Comparison of ENCODE assay signal across 15 cellular contexts in the genomic region with DNA sequence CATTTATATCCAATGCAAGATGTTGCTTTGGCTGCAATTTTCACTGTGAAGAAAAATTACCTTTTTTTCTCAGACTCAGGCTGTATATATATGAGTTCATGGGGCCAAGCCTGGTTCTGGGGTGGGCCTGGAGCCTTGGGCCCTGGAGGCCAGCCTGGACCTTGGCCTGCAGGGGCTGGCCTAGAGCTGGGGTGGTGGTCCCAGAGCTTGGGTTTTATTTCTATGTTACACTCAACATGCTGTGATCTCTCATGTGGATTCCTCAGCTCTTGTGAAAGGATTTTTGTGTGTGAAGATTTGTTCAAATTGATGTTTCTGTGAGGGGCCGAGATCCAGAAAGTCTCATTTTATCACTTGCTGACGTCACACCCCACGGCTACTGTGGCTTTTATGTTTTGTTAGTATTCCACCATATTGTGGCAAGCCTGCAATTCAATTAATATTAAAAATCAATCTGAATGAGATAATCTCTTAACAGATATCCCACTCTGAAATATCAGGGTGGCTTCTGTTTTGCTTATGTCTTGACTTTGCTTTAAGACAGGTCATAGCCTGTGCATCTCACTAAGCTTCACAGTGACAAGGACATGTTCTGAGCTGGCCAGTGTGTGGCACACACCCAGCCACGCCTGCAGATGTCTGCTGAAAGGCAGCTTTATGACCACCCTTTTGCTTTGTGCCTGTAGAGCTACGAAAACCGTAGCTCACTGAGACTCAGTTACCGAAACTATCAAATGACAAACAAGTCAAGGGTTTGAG.
DNase-seq lines count a peak whose midpoint lies in the region; ATAC-seq, FAIRE-seq and TF ChIP-seq lines count a peak whose summit lies in the region.
"Had no signal": no experiment of that assay in that cellular context is flagged by ENCODE, and none has a peak within 500 bp of the region (broad histone marks: within the 10 kb centered on the region; RNA-seq: fewer than 3 reads in every experiment).

No MANE protein-coding gene starts in this region.

- no peak overlapping the region for H3K18ac ChIP-seq in neuronal stem cell (ENCODE audit: low read length)

- H3K9me3 ChIP-seq in HCT116 (ENCODE audit: control insufficient read depth in 1 of 2, insufficient read depth in 1 of 2, low read depth in 1 of 2, low read length in 2 of 2) (no peaks in the 10 kb centered on the region), neuronal stem cell (replicated peaks in 1 of 2; ENCODE audit: control insufficient read depth in 2 of 2, insufficient read depth in 1 of 2, low read depth in 1 of 2, low read length in 2 of 2) (no peaks in the 10 kb centered on the region)
- H3K9me3 ChIP-seq: ascending aorta had no signal

- H3K27ac ChIP-seq in HCT116 (ENCODE audit: low read depth, low read length) (no peak overlapping the region), neuronal stem cell (replicated peaks; ENCODE audit: low read length) (no peak overlapping the region)
- H3K27ac ChIP-seq: ascending aorta, neural progenitor cell, skin epidermis had no signal

- peak; percentile 53 for DNase-seq in Ammon's horn (ENCODE audit: low spot score)
- DNase-seq in HCT116 (ENCODE audit: low read depth, low spot score): no peak
- peak; percentile 8 to 16 for DNase-seq in frontal cortex (ENCODE audit: low spot score in 2 of 2)
- DNase-seq in neuronal stem cell (ENCODE audit: low spot score): no peak
- DNase-seq in NCI-H1092 (lab: John Stamatoyannopoulos, UW): no peak
- DNase-seq in H54 (ENCODE audit: insufficient read length, low spot score): no peak
- no peak for DNase-seq in NCI-H446 treated with DMSO at 0.1 percent for 48 hours (lab: John Stamatoyannopoulos, UW)
- no peak for DNase-seq in NCI-H2196 treated with DMSO at 0.1 percent for 48 hours (lab: John Stamatoyannopoulos, UW; ENCODE audit: unreplicated experiment)
- DNase-seq: activated CD8-positive, alpha-beta T cell treated with anti-CD3 and anti-CD28 coated beads for 36 hours; AML-193; cortex of kidney; NK-92 treated with Interleukin-12 subunit alpha and Interleukin-12 subunit beta, amount 100 ng/mL, for 24 hours had no signal

- TF ChIP-seq CTCF in HCT116 (IDR thresholded peaks at IDR 0.05 in 2 of 3, conservative IDR thresholded peaks at IDR 0.05 in 1 of 3; ENCODE audit: borderline replicate concordance in 1 of 3, insufficient read depth in 1 of 3, low read depth in 2 of 3, low read length in 2 of 3): no peak

- POLR2A ChIA-PET in HCT116 (lab: Charles Lee): no interaction called here

- H3K27me3 ChIP-seq in HCT116 (ENCODE audit: insufficient read depth, low read length): no peaks in the 10 kb centered on the region
- no peaks in the 10 kb centered on the region for H3K27me3 ChIP-seq in neuronal stem cell (ENCODE audit: control insufficient read depth in 3 of 3, insufficient read depth in 3 of 3, low read depth in 1 of 3, low read length in 3 of 3)
- H3K27me3 ChIP-seq: ascending aorta, neural progenitor cell had no signal

- no peaks in the 10 kb centered on the region for H4K20me1 ChIP-seq in HCT116 (ENCODE audit: insufficient read depth)

- H4K8ac ChIP-seq in neuronal stem cell (ENCODE audit: low read depth, low read length): no peak overlapping the region

- RAD21 ChIA-PET in HCT116 (lab: Charles Lee; ENCODE audit: low non-redundant PET in 1 of 2, low total read pairs in 2 of 2, uncharacterized antibody in 2 of 2, unreplicated experiment in 2 of 2): no interaction called here

- WGBS in neuronal stem cell (ENCODE audit: extremely low coverage in 2 of 2, insufficient read length in 2 of 2, insufficient replicate concordance in 1 of 2), 2 donors: no CpG with 5 or more reads among the region's 7 CpGs

- H3K4me1 ChIP-seq in HCT116 (ENCODE audit: control insufficient read depth in 1 of 2, insufficient read depth in 2 of 2, low read length in 2 of 2) (peaks cover under 1 to 8% of the 10 kb centered on the region in 2 experiments), neuronal stem cell (ENCODE audit: control insufficient read depth in 2 of 2, insufficient read depth in 1 of 2, low read depth in 1 of 2, low read length in 2 of 2) (no peaks in the 10 kb centered on the region)
- H3K4me1 ChIP-seq: ascending aorta, neural progenitor cell had no signal

- no peaks in the 10 kb centered on the region for H3K9me2 ChIP-seq in HCT116 (ENCODE audit: insufficient read depth)

- H4K91ac ChIP-seq in neuronal stem cell (ENCODE audit: low read depth, low read length, poor library complexity): no peak overlapping the region

- H2BK120ac ChIP-seq in neuronal stem cell (ENCODE audit: low read depth, low read length): no peak overlapping the region

- H2BK5ac ChIP-seq in neuronal stem cell (ENCODE audit: low read length): no peak overlapping the region

- intact Hi-C loops in HCT116 (cut with micrococcal nuclease): no loop called here

- no peak overlapping the region for H3K4me2 ChIP-seq in HCT116 (ENCODE audit: low read length)
- no peak overlapping the region for H3K4me2 ChIP-seq in neuronal stem cell (ENCODE audit: insufficient read depth, low read length, poor library complexity, severe bottlenecking)
- H3K4me2 ChIP-seq: neural progenitor cell had no signal

- TF ChIP-seq POLR2A in HCT116 (IDR thresholded peaks at IDR 0.05; ENCODE audit: borderline replicate concordance, extremely low read depth, insufficient read depth, insufficient read length): no peak
- no peak for TF ChIP-seq POLR2A in H54 (IDR thresholded peaks at IDR 0.05; ENCODE audit: low read depth, low read length)

- FAIRE-seq in frontal cortex (lab: Jason Lieb, UNC): no peak
- no peak for FAIRE-seq in H54 (lab: Jason Lieb, UNC)

- no peak overlapping the region for H2BK12ac ChIP-seq in neuronal stem cell (ENCODE audit: low read length)

- ATAC-seq in HCT116: peak; percentile 76
- ATAC-seq: activated CD8-positive, alpha-beta T cell treated with anti-CD3 and anti-CD28 coated beads for 36 hours had no signal

- no peak overlapping the region for H2BK15ac ChIP-seq in neuronal stem cell (ENCODE audit: low read length)

- H3K23ac ChIP-seq in neuronal stem cell (ENCODE audit: low read depth, low read length, poor library complexity): no peak overlapping the region

- CTCF ChIA-PET in HCT116 (lab: Charles Lee): no interaction called here

- no peak overlapping the region for H3K4ac ChIP-seq in neuronal stem cell (ENCODE audit: low read length)

- no peaks in the 10 kb centered on the region for H3K79me2 ChIP-seq in HCT116 (ENCODE audit: insufficient read depth, low read length)

- H2AK5ac ChIP-seq in neuronal stem cell (ENCODE audit: low read depth, low read length): no peak overlapping the region

- no peak overlapping the region for H3K14ac ChIP-seq in neuronal stem cell (ENCODE audit: low read length)

- H3K79me1 ChIP-seq in neuronal stem cell (ENCODE audit: low read depth, low read length): no peaks in the 10 kb centered on the region

- BruUV-seq in HCT116 (replicated peaks; lab: Mats Ljungman, UMichigan): no TSS peak

- no peak for TF ChIP-seq RAD21 in HCT116 (IDR thresholded peaks at IDR 0.05; ENCODE audit: low read depth)

- H2AFZ ChIP-seq in HCT116 (ENCODE audit: low read depth, low read length, poor library complexity, severe bottlenecking) (no peak overlapping the region), neuronal stem cell (ENCODE audit: low read length) (peak overlapping the region; percentile 5)
- H2AFZ ChIP-seq: neural progenitor cell had no signal

- H3K36me3 ChIP-seq in HCT116 (ENCODE audit: control insufficient read depth in 1 of 2, insufficient read depth in 2 of 2, low read length in 2 of 2) (no peaks in the 10 kb centered on the region), neuronal stem cell (replicated peaks in 1 of 2; ENCODE audit: control insufficient read depth in 2 of 2, insufficient read depth in 2 of 2, low read length in 2 of 2) (no peaks in the 10 kb centered on the region)
- H3K36me3 ChIP-seq: ascending aorta, neural progenitor cell had no signal

- H3K9ac ChIP-seq in HCT116 (ENCODE audit: low read length): no peak overlapping the region
- no peak overlapping the region for H3K9ac ChIP-seq in neuronal stem cell (ENCODE audit: low read depth, low read length, poor library complexity)
- H3K9ac ChIP-seq: neural progenitor cell had no signal

- H3K4me3 ChIP-seq in HCT116 (replicated peaks in 1 of 2; ENCODE audit: low read depth in 1 of 2, low read length in 2 of 2) (no peak overlapping the region), neuronal stem cell (ENCODE audit: low read length in 2 of 2) (no peak overlapping the region)
- H3K4me3 ChIP-seq: ascending aorta, neural progenitor cell, skin epidermis had no signal

TF ChIP-seq in HCT116, 20 proteins besides CTCF, POLR2A, EP300 and RAD21:
- TF ChIP-seq SIN3A (IDR thresholded peaks at IDR 0.05; ENCODE audit: low read depth): no peak
- TF ChIP-seq, protein P1, sequence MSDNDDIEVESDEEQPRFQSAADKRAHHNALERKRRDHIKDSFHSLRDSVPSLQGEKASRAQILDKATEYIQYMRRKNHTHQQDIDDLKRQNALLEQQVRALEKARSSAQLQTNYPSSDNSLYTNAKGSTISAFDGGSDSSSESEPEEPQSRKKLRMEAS (IDR thresholded peaks at IDR 0.05): no peak
- TF ChIP-seq JUND (IDR thresholded peaks at IDR 0.05): no peak
- no peak for TF ChIP-seq SP1 (IDR thresholded peaks at IDR 0.05; ENCODE audit: low read depth)
- TF ChIP-seq, protein P2, sequence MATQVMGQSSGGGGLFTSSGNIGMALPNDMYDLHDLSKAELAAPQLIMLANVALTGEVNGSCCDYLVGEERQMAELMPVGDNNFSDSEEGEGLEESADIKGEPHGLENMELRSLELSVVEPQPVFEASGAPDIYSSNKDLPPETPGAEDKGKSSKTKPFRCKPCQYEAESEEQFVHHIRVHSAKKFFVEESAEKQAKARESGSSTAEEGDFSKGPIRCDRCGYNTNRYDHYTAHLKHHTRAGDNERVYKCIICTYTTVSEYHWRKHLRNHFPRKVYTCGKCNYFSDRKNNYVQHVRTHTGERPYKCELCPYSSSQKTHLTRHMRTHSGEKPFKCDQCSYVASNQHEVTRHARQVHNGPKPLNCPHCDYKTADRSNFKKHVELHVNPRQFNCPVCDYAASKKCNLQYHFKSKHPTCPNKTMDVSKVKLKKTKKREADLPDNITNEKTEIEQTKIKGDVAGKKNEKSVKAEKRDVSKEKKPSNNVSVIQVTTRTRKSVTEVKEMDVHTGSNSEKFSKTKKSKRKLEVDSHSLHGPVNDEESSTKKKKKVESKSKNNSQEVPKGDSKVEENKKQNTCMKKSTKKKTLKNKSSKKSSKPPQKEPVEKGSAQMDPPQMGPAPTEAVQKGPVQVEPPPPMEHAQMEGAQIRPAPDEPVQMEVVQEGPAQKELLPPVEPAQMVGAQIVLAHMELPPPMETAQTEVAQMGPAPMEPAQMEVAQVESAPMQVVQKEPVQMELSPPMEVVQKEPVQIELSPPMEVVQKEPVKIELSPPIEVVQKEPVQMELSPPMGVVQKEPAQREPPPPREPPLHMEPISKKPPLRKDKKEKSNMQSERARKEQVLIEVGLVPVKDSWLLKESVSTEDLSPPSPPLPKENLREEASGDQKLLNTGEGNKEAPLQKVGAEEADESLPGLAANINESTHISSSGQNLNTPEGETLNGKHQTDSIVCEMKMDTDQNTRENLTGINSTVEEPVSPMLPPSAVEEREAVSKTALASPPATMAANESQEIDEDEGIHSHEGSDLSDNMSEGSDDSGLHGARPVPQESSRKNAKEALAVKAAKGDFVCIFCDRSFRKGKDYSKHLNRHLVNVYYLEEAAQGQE (IDR thresholded peaks at IDR 0.05; ENCODE audit: low read depth): no peak
- TF ChIP-seq TCF7L2 (IDR thresholded peaks at IDR 0.05; ENCODE audit: borderline replicate concordance, extremely low read depth, insufficient read depth, insufficient read length): no peak

Comparison
In these comparisons a context has a peak if more than half of its experiments do, and no peak if none do; other contexts are left out.
1. DNase-seq: peak in Ammon's horn (single experiment) and frontal cortex (2 of 2); none in HCT116 (single experiment), neuronal stem cell (single experiment), NCI-H1092 (single experiment), H54 (single experiment), NCI-H446 treated with DMSO at 0.1 percent for 48 hours (single experiment) and NCI-H2196 treated with DMSO at 0.1 percent for 48 hours (single experiment).